ENCODE assay signal across 8 cellular contexts in the genomic region with DNA sequence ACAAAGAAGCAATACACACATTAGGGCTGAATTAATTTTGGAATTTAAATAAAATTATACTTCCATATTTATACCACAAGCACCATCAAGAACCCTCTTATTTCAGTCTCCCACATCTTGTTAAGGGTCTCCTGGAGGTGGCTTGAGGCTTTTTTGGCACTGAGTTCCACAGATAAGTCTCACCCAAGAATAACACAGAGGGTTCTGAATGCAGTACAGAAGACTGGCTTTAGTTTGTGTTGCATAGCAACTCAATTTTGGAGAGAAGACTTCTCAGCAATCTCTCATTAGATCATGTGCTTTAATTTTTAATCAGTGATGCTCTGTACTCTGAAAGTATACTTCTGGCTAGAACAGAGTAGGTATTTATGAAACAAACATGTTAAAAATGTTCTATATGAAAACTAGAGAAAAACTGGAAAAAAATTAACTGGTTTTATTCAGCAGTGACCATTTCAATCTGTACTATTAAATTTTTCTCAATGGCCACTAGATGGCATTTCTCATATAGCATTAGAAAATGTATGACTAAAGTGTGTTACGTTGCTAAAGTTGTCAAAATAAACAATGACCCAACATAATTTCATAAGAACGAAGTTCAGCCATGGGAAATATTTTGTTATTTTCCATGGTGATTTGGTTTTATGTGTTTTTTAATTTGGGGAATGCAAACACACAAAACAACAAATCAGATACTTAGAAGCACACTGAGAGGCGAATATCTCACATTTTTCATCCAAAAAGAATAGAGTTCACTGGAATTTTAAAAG. TPM values are rescaled to one million over a fixed set of nuclear protein-coding genes. Genes with fewer than 3 reads are reported as not detected.
A peak's percentile ranks its signal among the peaks of the same experiment; 100 is the strongest.
DNase-seq lines count a peak whose midpoint lies in the region; ATAC-seq, FAIRE-seq and TF ChIP-seq lines count a peak whose summit lies in the region.

No MANE protein-coding gene starts in this region.

- TF ChIP-seq EP300 in esophagus muscularis mucosa (IDR thresholded peaks at IDR 0.05), result no peak

- 25% methylated on average over 3 of the region's 3 CpGs for WGBS in esophagus muscularis mucosa

- no peaks in the 10 kb centered on the region for H3K9me3 ChIP-seq in esophagus muscularis mucosa

- peak; percentile 67 for FAIRE-seq in GM19239 (lab: Jason Lieb, UNC)

- H3K4me3 ChIP-seq in ACC112 (ENCODE audit: low read depth, low read length), result no peak overlapping the region
- no peak overlapping the region for H3K4me3 ChIP-seq in esophagus muscularis mucosa

- no peak overlapping the region for H2AFZ ChIP-seq in ACC112 (ENCODE audit: low read length, unreplicated experiment)

- DNase-seq in GM19239 (ENCODE audit: insufficient read length, low spot score), result no peak
- peak; percentile 91 for DNase-seq in RKO (ENCODE audit: low spot score)
- DNase-seq in esophagus muscularis mucosa (ENCODE audit: extremely low spot score), result no peak
- peak; percentile 70 for DNase-seq in non-pigmented ciliary epithelial cell (ENCODE audit: low read depth)
- no peak for DNase-seq in midbrain (lab: John Stamatoyannopoulos, UW)

- intact Hi-C loops in esophagus muscularis mucosa (cut with DNase I), result loop anchor here (2.0 kb wide), 1 partner anchor 210 kb away; a partner anchor contains a TSS

- no peaks in the 10 kb centered on the region for H3K27me3 ChIP-seq in ACC112 (ENCODE audit: insufficient read depth, low read length)
- no peaks in the 10 kb centered on the region for H3K27me3 ChIP-seq in esophagus muscularis mucosa

- no peak for TF ChIP-seq POLR2A in esophagus muscularis mucosa (IDR thresholded peaks at IDR 0.05; ENCODE audit: low read depth)

- ATAC-seq in GM21390 (IDR thresholded peaks at IDR 0.05; ENCODE audit: unreplicated experiment), result no peak
- no peak for ATAC-seq in GM18520 (IDR thresholded peaks at IDR 0.05; ENCODE audit: unreplicated experiment)

- no peaks in the 10 kb centered on the region for H3K36me3 ChIP-seq in ACC112 (ENCODE audit: insufficient read depth, low read length)
- peaks cover 17 to 36% (median 25%) of the 10 kb centered on the region in 4 donors for H3K36me3 ChIP-seq in esophagus muscularis mucosa

- H3K4me1 ChIP-seq in ACC112 (ENCODE audit: control insufficient read depth, insufficient read depth, low read length, unreplicated experiment), result peaks cover 21% of the 10 kb centered on the region
- peaks cover 19 to 28% (median 22%) of the 10 kb centered on the region in 4 donors for H3K4me1 ChIP-seq in esophagus muscularis mucosa

- H3K79me2 ChIP-seq in ACC112 (ENCODE audit: control insufficient read depth, insufficient read depth, low read length, unreplicated experiment), result no peaks in the 10 kb centered on the region

- TF ChIP-seq CTCF in esophagus muscularis mucosa (IDR thresholded peaks at IDR 0.05), result peak; percentile 56 to 66 (median 59)

- peak overlapping the region; percentile 88 for H3K27ac ChIP-seq in ACC112 (ENCODE audit: low read depth, low read length)
- H3K27ac ChIP-seq in esophagus muscularis mucosa (replicated peaks in 1 of 4), result peak overlapping the region; percentile 57 to 71 (median 66)

RNA-seq across cellular contexts. Expression of a gene that starts 32.7 kb away (rescaled TPM):
- 1 to 10 TPM; 1.7 to 2.9 (median 2.0) TPM for total RNA-seq in esophagus muscularis mucosa

Comparison
In these comparisons a context has a peak if more than half of its experiments do, and no peak if none do; other contexts are left out.
1. DNase-seq: peak in RKO (single experiment) and non-pigmented ciliary epithelial cell (single experiment); none in GM19239 (single experiment), esophagus muscularis mucosa (single experiment) and midbrain (single experiment).